ENCODE assay signal across 7 cellular contexts in genomic region chr22:22116997-22117770, GRCh38.
DNase-seq lines count a peak whose midpoint lies in the region; ATAC-seq, FAIRE-seq and TF ChIP-seq lines count a peak whose summit lies in the region.
"Not testable (repeated sequence)": the region's sequence is repeated elsewhere in the genome, so short reads cannot be mapped to it uniquely, and the experiment has no call there.

No MANE protein-coding gene starts in this region.

- not testable (repeated sequence) for H2AFZ ChIP-seq in GM12878 (ENCODE audit: control insufficient read depth, low read depth, low read length)

- not testable (repeated sequence) for H3K79me2 ChIP-seq in GM12878 (ENCODE audit: control insufficient read depth, insufficient read depth, low read length)

- TF ChIP-seq RAD21 in GM12878 (IDR thresholded peaks at IDR 0.05; ENCODE audit: insufficient read depth, low read depth, low read length) = not testable (repeated sequence)

- H3K9me3 Mint-ChIP-seq in activated B cell treated with CpG ODN at 0.5 μM for 24 hours; activated naive CD4-positive, alpha-beta T cell treated with anti-CD3 and anti-CD28 coated beads for 36 hours; memory B cell; stimulated activated naive B cell treated with anti-CD40 and anti-IgM and Interleukin-4, amounts not matched to agents 10 μg/mL and 1 μg/mL and 100 μg/mL, for 72 hours: not testable (repeated sequence)

- peak; percentile 5 for FAIRE-seq in GM12891 (lab: Jason Lieb, UNC)
- not testable (repeated sequence) for FAIRE-seq in GM12878 (lab: Jason Lieb, UNC)

- H3K4me1 Mint-ChIP-seq in activated B cell treated with CpG ODN at 0.5 μM for 24 hours (peaks cover 37% of the 10 kb centered on the region), memory B cell (peaks cover 24% of the 10 kb centered on the region)
- not testable (repeated sequence) for H3K4me1 Mint-ChIP-seq in activated naive CD4-positive, alpha-beta T cell treated with anti-CD3 and anti-CD28 coated beads for 36 hours (ENCODE audit: low read depth)
- peaks cover 22 to 25% of the 10 kb centered on the region in 2 donors for H3K4me1 Mint-ChIP-seq in stimulated activated naive B cell treated with anti-CD40 and anti-IgM and Interleukin-4, amounts not matched to agents 10 μg/mL and 1 μg/mL and 100 μg/mL, for 72 hours

- RAD21 ChIA-PET in GM12878 (lab: Charles Lee; ENCODE audit: unreplicated experiment) = interaction anchor here (1.5 to 2.5 kb wide), 3 partner anchors 17 to 86 kb away, joined by 3 to 13 read pairs (median 12); no protein-coding TSS in a partner anchor

- H3K4me2 ChIP-seq in GM12878 (ENCODE audit: control insufficient read depth, insufficient read depth) = not testable (repeated sequence)

- intact Hi-C loops in activated B cell treated with CpG ODN at 0.5 μM for 24 hours (cut with micrococcal nuclease); activated naive CD4-positive, alpha-beta T cell treated with anti-CD3 and anti-CD28 coated beads for 36 hours (cut with micrococcal nuclease); GM12878 (cut with micrococcal nuclease; ENCODE audit: unreplicated experiment); psoas muscle (cut with DNase I): not testable (repeated sequence)

- TF ChIP-seq EP300 in GM12878 (IDR thresholded peaks at IDR 0.05; ENCODE audit: borderline replicate concordance in 1 of 2, control insufficient read depth in 1 of 2, low read depth in 2 of 2, low read length in 2 of 2) = not testable (repeated sequence)

- in situ Hi-C loops in GM12878 (cut with MboI) = not testable (repeated sequence)

- H3K9ac ChIP-seq in GM12878 (ENCODE audit: control insufficient read depth, insufficient read depth, low read length) = not testable (repeated sequence)

- H3K4me1 ChIP-seq in GM12878 (ENCODE audit: control insufficient read depth, insufficient read depth, low read length); psoas muscle: not testable (repeated sequence)

- not testable (repeated sequence) for BruUV-seq in GM12878 (replicated peaks; lab: Mats Ljungman, UMichigan)

- H3K4me3 ChIP-seq in GM12878 = not testable (repeated sequence)
- H3K4me3 ChIP-seq in psoas muscle = peak overlapping the region; percentile 22

- not testable (repeated sequence) for TF ChIP-seq POLR2A in GM12891 (IDR thresholded peaks at IDR 0.05; ENCODE audit: low read depth, low read length); GM12878 (IDR thresholded peaks at IDR 0.05; ENCODE audit: low read depth, low read length)

- ATAC-seq in activated B cell treated with CpG ODN at 0.5 μM for 24 hours (ENCODE audit: low read depth); psoas muscle: not testable (repeated sequence)
- peak; percentile 29 for ATAC-seq in GM12878
- peak; percentile 26 for ATAC-seq in memory B cell (ENCODE audit: low read depth)
- peak in 1 of 2 donors; percentile 26 for ATAC-seq in stimulated activated naive B cell treated with anti-CD40 and anti-IgM and Interleukin-4, amounts not matched to agents 10 μg/mL and 1 μg/mL and 100 μg/mL, for 72 hours (replicated peaks)

- peak overlapping the region; percentile 89 for H3K4me3 Mint-ChIP-seq in activated B cell treated with CpG ODN at 0.5 μM for 24 hours
- peak overlapping the region; percentile 29 for H3K4me3 Mint-ChIP-seq in activated naive CD4-positive, alpha-beta T cell treated with anti-CD3 and anti-CD28 coated beads for 36 hours
- H3K4me3 Mint-ChIP-seq in memory B cell = peak overlapping the region; percentile 92
- H3K4me3 Mint-ChIP-seq in stimulated activated naive B cell treated with anti-CD40 and anti-IgM and Interleukin-4, amounts not matched to agents 10 μg/mL and 1 μg/mL and 100 μg/mL, for 72 hours = peak overlapping the region; percentile 82 to 92

- not testable (repeated sequence) for DNase-seq in GM12891 (ENCODE audit: insufficient read length, low spot score); activated B cell treated with CpG ODN at 0.5 μM for 24 hours; activated naive CD4-positive, alpha-beta T cell treated with anti-CD3 and anti-CD28 coated beads for 36 hours; GM12878 (ENCODE audit: low read depth, low spot score); psoas muscle; stimulated activated naive B cell treated with anti-CD40 and anti-IgM and Interleukin-4, amounts not matched to agents 10 μg/mL and 1 μg/mL and 100 μg/mL, for 72 hours
- DNase-seq in memory B cell (ENCODE audit: low spot score in 2 of 2) = peak in 1 of 2 donors; percentile 23

- peak overlapping the region; percentile 92 for H3K27ac Mint-ChIP-seq in activated B cell treated with CpG ODN at 0.5 μM for 24 hours
- H3K27ac Mint-ChIP-seq in activated naive CD4-positive, alpha-beta T cell treated with anti-CD3 and anti-CD28 coated beads for 36 hours = not testable (repeated sequence)
- peak overlapping the region; percentile 90 for H3K27ac Mint-ChIP-seq in memory B cell
- H3K27ac Mint-ChIP-seq in stimulated activated naive B cell treated with anti-CD40 and anti-IgM and Interleukin-4, amounts not matched to agents 10 μg/mL and 1 μg/mL and 100 μg/mL, for 72 hours = peak overlapping the region; percentile 96

- POLR2A ChIA-PET in activated B cell treated with CpG ODN at 0.5 μM for 24 hours (lab: Charles Lee) (interaction anchor here (1.1 to 2.0 kb wide), 4 partner anchors 18 to 86 kb away, joined by 4 to 11 read pairs (median 6); no protein-coding TSS in a partner anchor), GM12878 (lab: Charles Lee) (interaction anchor here (0.9 to 1.8 kb wide), 2 partner anchors 62 to 74 kb away, joined by 3 to 6 read pairs; no protein-coding TSS in a partner anchor)

- not testable (repeated sequence) for H4K20me1 ChIP-seq in GM12878 (ENCODE audit: control insufficient read depth, insufficient read depth)

- not testable (repeated sequence) for H3K27me3 ChIP-seq in GM12878 (replicated peaks in 1 of 2; ENCODE audit: control insufficient read depth in 2 of 2, insufficient read depth in 2 of 2, low read length in 1 of 2)
- peaks cover 0 to 21% (median 0%) of the 10 kb centered on the region in 3 donors for H3K27me3 ChIP-seq in psoas muscle (ENCODE audit: insufficient read depth in 3 of 3, low read length in 2 of 3)

- SMC1A ChIA-PET in GM12878 (lab: Charles Lee; ENCODE audit: uncharacterized antibody, unreplicated experiment) = not testable (repeated sequence)

- not testable (repeated sequence) for H3K36me3 ChIP-seq in GM12878 (ENCODE audit: control insufficient read depth in 2 of 2, insufficient read depth in 2 of 2, low read length in 1 of 2); psoas muscle (ENCODE audit: insufficient read depth in 1 of 2, low read depth in 1 of 2)

- 65% methylated on average over 14 of the region's 44 CpGs for WGBS in GM12878 (ENCODE audit: insufficient coverage, insufficient replicate concordance, low lambda C conversion rate, missing lambda C conversion rate)
- WGBS in psoas muscle, 3 donors = 78 to 84% (median 78%) methylated on average over 17 to 34 of the region's 44 CpGs

- CTCF ChIA-PET in activated B cell treated with CpG ODN at 0.5 μM for 24 hours (lab: Charles Lee) = interaction anchor here (1.2 to 2.0 kb wide), 3 partner anchors 15 to 86 kb away, joined by 4 to 6 read pairs (median 4); no protein-coding TSS in a partner anchor
- CTCF ChIA-PET in activated naive CD4-positive, alpha-beta T cell treated with anti-CD3 and anti-CD28 coated beads for 36 hours (lab: Charles Lee) = interaction anchor here (1.2 kb wide), 1 partner anchor 10 kb away, joined by 3 read pairs; no protein-coding TSS in a partner anchor
- CTCF ChIA-PET in GM12878 (lab: Yijun Ruan, JAX) = interaction anchor here (1.5 to 3.7 kb wide), 7 partner anchors 8 to 73 kb away, joined by 3 to 56 read pairs (median 14); no protein-coding TSS in a partner anchor

- TF ChIP-seq CTCF in activated B cell treated with CpG ODN at 0.5 μM for 24 hours (IDR thresholded peaks at IDR 0.05); GM12878 (IDR thresholded peaks at IDR 0.05 in 2 of 3, conservative IDR thresholded peaks at IDR 0.05 in 1 of 3; ENCODE audit: control insufficient read depth in 2 of 3, extremely low read depth in 1 of 3, insufficient read depth in 1 of 3, low read depth in 3 of 3, low read length in 3 of 3); psoas muscle (IDR thresholded peaks at IDR 0.05): not testable (repeated sequence)

- H3K9me3 ChIP-seq in GM12878 (replicated peaks; ENCODE audit: control insufficient read depth, insufficient read depth, low read length); psoas muscle: not testable (repeated sequence)

- H3K27me3 Mint-ChIP-seq in activated B cell treated with CpG ODN at 0.5 μM for 24 hours; memory B cell; stimulated activated naive B cell treated with anti-CD40 and anti-IgM and Interleukin-4, amounts not matched to agents 10 μg/mL and 1 μg/mL and 100 μg/mL, for 72 hours: not testable (repeated sequence)
- peaks cover 17% of the 10 kb centered on the region for H3K27me3 Mint-ChIP-seq in activated naive CD4-positive, alpha-beta T cell treated with anti-CD3 and anti-CD28 coated beads for 36 hours (ENCODE audit: low read depth)

- not testable (repeated sequence) for H3K27ac ChIP-seq in GM12878 (ENCODE audit: control insufficient read depth, insufficient read depth); psoas muscle

- not testable (repeated sequence) for H3K36me3 Mint-ChIP-seq in activated B cell treated with CpG ODN at 0.5 μM for 24 hours (ENCODE audit: low read depth); activated naive CD4-positive, alpha-beta T cell treated with anti-CD3 and anti-CD28 coated beads for 36 hours (ENCODE audit: low read depth); memory B cell
- peaks cover 0 to 16% of the 10 kb centered on the region in 2 donors for H3K36me3 Mint-ChIP-seq in stimulated activated naive B cell treated with anti-CD40 and anti-IgM and Interleukin-4, amounts not matched to agents 10 μg/mL and 1 μg/mL and 100 μg/mL, for 72 hours

Comparison
In these comparisons a context has a peak if more than half of its experiments do, and no peak if none do; other contexts are left out.
1. H3K4me3 Mint-ChIP-seq: peak in every context shown above with its lines; median percentile 92 in memory B cell; 89 in activated B cell treated with CpG ODN at 0.5 μM for 24 hours; 87 in stimulated activated naive B cell treated with anti-CD40 and anti-IgM and Interleukin-4, amounts not matched to agents 10 μg/mL and 1 μg/mL and 100 μg/mL, for 72 hours; 29 in activated naive CD4-positive, alpha-beta T cell treated with anti-CD3 and anti-CD28 coated beads for 36 hours.